ENCODE assay signal across 9 cellular contexts in genomic region chr17:79799538-79800324, GRCh38. TPM values are rescaled to one million over a fixed set of nuclear protein-coding genes. Genes with fewer than 3 reads are reported as not detected.
DNase-seq lines count a peak whose midpoint lies in the region; ATAC-seq and TF ChIP-seq lines count a peak whose summit lies in the region.
"Had no signal": no experiment of that assay in that cellular context is flagged by ENCODE, and none has a peak within 500 bp of the region (broad histone marks: within the 10 kb centered on the region; RNA-seq: fewer than 3 reads in every experiment).

No MANE protein-coding gene starts in this region.

- H3K4me2 ChIP-seq in Loucy (ENCODE audit: low read depth, low read length, poor library complexity, severe bottlenecking): peak overlapping the region; percentile 94
- H3K4me2 ChIP-seq in parathyroid adenoma (ENCODE audit: low read length): peak overlapping the region; percentile 89

- H3K9me3 ChIP-seq in Loucy (ENCODE audit: insufficient read depth, low read depth, low read length) (no peaks in the 10 kb centered on the region), parathyroid adenoma (ENCODE audit: control insufficient read depth, low read length) (no peaks in the 10 kb centered on the region)

- H3K9ac ChIP-seq in Loucy (ENCODE audit: low read depth, low read length, poor library complexity, severe bottlenecking): peak overlapping the region; percentile 86
- H3K9ac ChIP-seq in parathyroid adenoma: no peak overlapping the region

- peak overlapping the region; percentile 60 for H3K27ac Mint-ChIP-seq in T-helper 2 cell treated with Interferon-gamma antibody and Interleukin-4, amounts not matched to agents 5 μg/mL and 100 μg/mL, for 36 hours
- H3K27ac Mint-ChIP-seq in activated naive CD8-positive, alpha-beta T cell treated with anti-CD3 and anti-CD28 coated beads, Interleukin-2, amount 10 ng/mL, durations not matched to agents 7 days and 5 days: peak overlapping the region; percentile 39

- H3K4me1 Mint-ChIP-seq in T-helper 2 cell treated with Interferon-gamma antibody and Interleukin-4, amounts not matched to agents 5 μg/mL and 100 μg/mL, for 36 hours (ENCODE audit: low read depth): peaks cover 19% of the 10 kb centered on the region
- peaks cover 32% of the 10 kb centered on the region for H3K4me1 Mint-ChIP-seq in activated naive CD8-positive, alpha-beta T cell treated with anti-CD3 and anti-CD28 coated beads, Interleukin-2, amount 10 ng/mL, durations not matched to agents 7 days and 5 days

- H3K9me3 Mint-ChIP-seq in T-helper 2 cell treated with Interferon-gamma antibody and Interleukin-4, amounts not matched to agents 5 μg/mL and 100 μg/mL, for 36 hours: no peaks in the 10 kb centered on the region
- H3K9me3 Mint-ChIP-seq in activated naive CD8-positive, alpha-beta T cell treated with anti-CD3 and anti-CD28 coated beads, Interleukin-2, amount 10 ng/mL, durations not matched to agents 7 days and 5 days: no peaks in the 10 kb centered on the region

- H3K36me3 Mint-ChIP-seq in T-helper 2 cell treated with Interferon-gamma antibody and Interleukin-4, amounts not matched to agents 5 μg/mL and 100 μg/mL, for 36 hours (ENCODE audit: low read depth): peaks cover 11% of the 10 kb centered on the region
- no peaks in the 10 kb centered on the region for H3K36me3 Mint-ChIP-seq in activated naive CD8-positive, alpha-beta T cell treated with anti-CD3 and anti-CD28 coated beads, Interleukin-2, amount 10 ng/mL, durations not matched to agents 7 days and 5 days

- intact Hi-C loops in lower leg skin (cut with DNase I; ENCODE audit: low total_unique reads): loop anchor here (2.0 to 10.0 kb wide), 2 partner anchors 43 to 195 kb away; no protein-coding TSS in a partner anchor

- 6% methylated on average over 26 to 30 of the region's 31 CpGs for WGBS in lower leg skin, 2 donors

- H3K4me3 ChIP-seq in Loucy (ENCODE audit: low read length, poor library complexity, severe bottlenecking) (peak overlapping the region; percentile 72), parathyroid adenoma (ENCODE audit: low read depth, low read length) (peak overlapping the region; percentile 52), lower leg skin (ENCODE audit: low read depth, poor library complexity, severe bottlenecking) (no peak overlapping the region)

- H3K4me1 ChIP-seq in Loucy (ENCODE audit: insufficient read depth, low read length, poor library complexity, severe bottlenecking) (peaks cover 62% of the 10 kb centered on the region), parathyroid adenoma (peaks cover 8% of the 10 kb centered on the region)

- H3F3A ChIP-seq in Loucy (ENCODE audit: low read depth): no peaks in the 10 kb centered on the region

- TF ChIP-seq CTCF in Loucy (conservative IDR thresholded peaks at IDR 0.05; ENCODE audit: low read length) (no peak), parathyroid adenoma (IDR thresholded peaks at IDR 0.05) (no peak), lower leg skin (IDR thresholded peaks at IDR 0.05) (no peak)

- H2AFZ ChIP-seq in Loucy (ENCODE audit: low read length) (peak overlapping the region; percentile 47), parathyroid adenoma (no peak overlapping the region)

- no peak overlapping the region for H3K27ac ChIP-seq in parathyroid adenoma

- no peak for ATAC-seq in activated naive CD8-positive, alpha-beta T cell treated with anti-CD3 and anti-CD28 coated beads, Interleukin-2, amount 10 ng/mL, durations not matched to agents 7 days and 5 days (ENCODE audit: low read depth)
- ATAC-seq: esophagus mucosa had no signal

- POLR2A ChIA-PET in activated naive CD8-positive, alpha-beta T cell treated with anti-CD3 and anti-CD28 coated beads, Interleukin-2, amount 10 ng/mL, durations not matched to agents 7 days and 5 days (lab: Charles Lee): interaction anchor here (0.6 to 2.6 kb wide), 5 partner anchors 12 to 76 kb away, joined by 3 to 14 read pairs (median 8); partner anchors contain the start of gene CBX4

- no peak for TF ChIP-seq POLR2A in lower leg skin (IDR thresholded peaks at IDR 0.05)

- H3K27me3 Mint-ChIP-seq in T-helper 2 cell treated with Interferon-gamma antibody and Interleukin-4, amounts not matched to agents 5 μg/mL and 100 μg/mL, for 36 hours (ENCODE audit: low read depth): peaks cover 52% of the 10 kb centered on the region
- H3K27me3 Mint-ChIP-seq in activated naive CD8-positive, alpha-beta T cell treated with anti-CD3 and anti-CD28 coated beads, Interleukin-2, amount 10 ng/mL, durations not matched to agents 7 days and 5 days: peaks cover 42% of the 10 kb centered on the region

- H4K20me1 ChIP-seq in Loucy (ENCODE audit: insufficient read depth, low read length, poor library complexity, severe bottlenecking): peaks cover 17% of the 10 kb centered on the region

- no peak for DNase-seq in T-helper 2 cell treated with Interferon-gamma antibody and Interleukin-4, amounts not matched to agents 5 μg/mL and 100 μg/mL, for 36 hours (ENCODE audit: low spot score)
- DNase-seq in T-helper 2 cell (no peak), lower leg skin (ENCODE audit: low spot score in 2 of 2) (no peak), NOMO-1 treated with dmso at 0.1 percent for 144 hours (lab: John Stamatoyannopoulos, UW; ENCODE audit: unreplicated experiment) (no peak), SW480 (ENCODE audit: low spot score) (no peak)
- DNase-seq in activated naive CD8-positive, alpha-beta T cell treated with anti-CD3 and anti-CD28 coated beads, Interleukin-2, amount 10 ng/mL, durations not matched to agents 7 days and 5 days: no peak

- no peaks in the 10 kb centered on the region for H3K9me2 ChIP-seq in Loucy (replicated peaks; ENCODE audit: low read depth, low read length)

- H3K79me2 ChIP-seq in Loucy (ENCODE audit: insufficient read depth, low read length): peaks cover 76% of the 10 kb centered on the region
- no peaks in the 10 kb centered on the region for H3K79me2 ChIP-seq in parathyroid adenoma

- no peaks in the 10 kb centered on the region for H3K27me3 ChIP-seq in Loucy (ENCODE audit: insufficient read depth, low read length, poor library complexity, severe bottlenecking)
- peaks cover 12% of the 10 kb centered on the region for H3K27me3 ChIP-seq in parathyroid adenoma (ENCODE audit: control insufficient read depth, insufficient read depth, low read length)

- H3K4me3 Mint-ChIP-seq in T-helper 2 cell treated with Interferon-gamma antibody and Interleukin-4, amounts not matched to agents 5 μg/mL and 100 μg/mL, for 36 hours: peak overlapping the region; percentile 45
- peak overlapping the region; percentile 62 for H3K4me3 Mint-ChIP-seq in activated naive CD8-positive, alpha-beta T cell treated with anti-CD3 and anti-CD28 coated beads, Interleukin-2, amount 10 ng/mL, durations not matched to agents 7 days and 5 days

- H3K36me3 ChIP-seq in Loucy (ENCODE audit: insufficient read depth, low read length): peaks cover 6% of the 10 kb centered on the region; the same call in 1 of the 2 replicates
- H3K36me3 ChIP-seq in parathyroid adenoma (ENCODE audit: control insufficient read depth, insufficient read depth, low read length): no peaks in the 10 kb centered on the region

RNA-seq across cellular contexts. Expression of gene CBX8, which starts 2.9 kb away (rescaled TPM):
- total RNA-seq in activated naive CD8-positive, alpha-beta T cell treated with anti-CD3 and anti-CD28 coated beads, Interleukin-2, amount 10 ng/mL, durations not matched to agents 7 days and 5 days: 1 to 10 TPM; 4.9 to 5.5 TPM
- 1 to 10 TPM; 1.9 to 4.7 (median 4.2) TPM for total RNA-seq in lower leg skin

RNA-seq across cellular contexts. Expression of gene CBX2, which starts 21.8 kb away (rescaled TPM):
- total RNA-seq in activated naive CD8-positive, alpha-beta T cell treated with anti-CD3 and anti-CD28 coated beads, Interleukin-2, amount 10 ng/mL, durations not matched to agents 7 days and 5 days: 1 to 10 TPM; 9.2 to 9.6 TPM
- 1 to 10 TPM; 1.9 to 3.8 (median 3.1) TPM for total RNA-seq in lower leg skin

RNA-seq across cellular contexts. Expression of gene CBX4, which starts 39.5 kb away (rescaled TPM):
- total RNA-seq in activated naive CD8-positive, alpha-beta T cell treated with anti-CD3 and anti-CD28 coated beads, Interleukin-2, amount 10 ng/mL, durations not matched to agents 7 days and 5 days: 10 to 100 TPM; 53.8 to 54.4 TPM
- total RNA-seq in lower leg skin: 10 to 100 TPM; 30.2 to 35.6 (median 32.2) TPM
